ENCODE assay signal across 7 cellular contexts in the genomic region with DNA sequence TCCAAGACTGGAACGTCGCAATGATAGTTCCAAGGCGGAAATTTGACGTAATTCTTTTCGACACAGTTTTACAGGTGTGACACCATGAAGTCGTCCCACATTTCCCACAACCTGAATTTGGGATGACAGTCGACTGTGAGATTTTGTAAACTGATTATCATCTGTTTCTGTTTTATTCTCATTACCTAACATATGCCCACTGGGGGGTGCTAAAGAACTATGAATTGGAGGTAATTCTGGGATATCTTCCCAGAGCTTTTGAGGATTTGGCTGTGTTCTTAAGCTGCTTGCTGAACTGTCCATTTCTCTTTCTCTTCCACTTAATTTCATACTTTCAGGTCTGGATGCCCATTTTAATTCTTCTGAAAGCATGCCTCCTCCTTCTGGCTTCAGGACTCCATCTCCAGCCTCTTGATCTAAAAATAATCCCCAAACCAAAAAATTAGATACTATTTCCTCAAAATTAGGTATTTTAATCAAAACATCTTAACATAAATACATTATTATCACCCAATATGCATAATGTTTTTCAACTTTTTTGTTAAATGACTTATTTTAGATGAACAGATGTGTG. TPM values are rescaled to one million over a fixed set of nuclear protein-coding genes. Genes with fewer than 3 reads are reported as not detected.
DNase-seq lines count a peak whose midpoint lies in the region; ATAC-seq, FAIRE-seq and TF ChIP-seq lines count a peak whose summit lies in the region.
"Not testable (repeated sequence)": the region's sequence is repeated elsewhere in the genome, so short reads cannot be mapped to it uniquely, and the experiment has no call there.

No MANE protein-coding gene starts in this region.

- not testable (repeated sequence) for H3K27me3 ChIP-seq in Panc1 (ENCODE audit: control insufficient read depth, insufficient read depth, low read length); K562 (ENCODE audit: control insufficient read depth in 2 of 2, insufficient read depth in 2 of 2, low read length in 2 of 2)

- H3K9me3 Mint-ChIP-seq in CD14-positive monocyte: not testable (repeated sequence)

- ATAC-seq in Panc1: peak; percentile 75
- ATAC-seq in K562: peak; percentile 68
- peak; percentile 48 for ATAC-seq in omental fat pad (ENCODE audit: low FRiP score)

- in situ Hi-C loops in Panc1 (cut with HindIII; ENCODE audit: low pct_unique_long_range_greater_than_20kb, low sequenced_read_pairs); K562 (cut with MboI): not testable (repeated sequence)

- not testable (repeated sequence) for H3K9me3 ChIP-seq in HEK293 (ENCODE audit: control insufficient read depth, insufficient read depth, low read depth, low read length); Panc1 (ENCODE audit: control insufficient read depth, insufficient read depth, low read depth, low read length); K562 (replicated peaks; ENCODE audit: control insufficient read depth, insufficient read depth, low read depth, low read length); kidney (ENCODE audit: control insufficient read depth in 1 of 2, low read length in 2 of 2)

- not testable (repeated sequence) for H2AFZ ChIP-seq in K562 (ENCODE audit: low read depth, low read length)

- H3K4me1 ChIP-seq in HEK293 (ENCODE audit: control insufficient read depth, insufficient read depth, low read length); Panc1 (ENCODE audit: control insufficient read depth, insufficient read depth, low read length); K562 (replicated peaks in 1 of 2; ENCODE audit: control insufficient read depth in 2 of 2, insufficient read depth in 2 of 2, low read length in 2 of 2); kidney (ENCODE audit: control insufficient read depth in 1 of 2, insufficient read depth in 1 of 2, low read depth in 1 of 2, low read length in 2 of 2): not testable (repeated sequence)

- H3K9me1 ChIP-seq in K562 (ENCODE audit: control insufficient read depth, insufficient read depth, low read length): not testable (repeated sequence)

- CTCF ChIA-PET in HEK293 (lab: Yijun Ruan, JAX); Panc1 (lab: Charles Lee); K562 (lab: Yijun Ruan, JAX; ENCODE audit: low intra/inter-chr PET ratio): not testable (repeated sequence)

- DNase-seq in CD14-positive monocyte (ENCODE audit: low spot score); Panc1 (ENCODE audit: low read depth, low spot score); K562 (ENCODE audit: extremely low read depth in 1 of 4, low spot score in 3 of 4); kidney; omental fat pad (ENCODE audit: low spot score): not testable (repeated sequence)
- DNase-seq in fibroblast of peridontal ligament (ENCODE audit: extremely low read depth): peak; percentile 2

- TF ChIP-seq EP300 in K562 (IDR thresholded peaks at IDR 0.05; ENCODE audit: low read length): not testable (repeated sequence)

- not testable (repeated sequence) for H3K36me3 Mint-ChIP-seq in CD14-positive monocyte

- H3K27ac Mint-ChIP-seq in CD14-positive monocyte: not testable (repeated sequence)

- H3K4me3 ChIP-seq in HEK293 (ENCODE audit: low read depth, low read length); Panc1 (ENCODE audit: low read depth in 2 of 2, low read length in 2 of 2); K562; kidney (ENCODE audit: low read length in 2 of 2): not testable (repeated sequence)

- intact Hi-C loops in CD14-positive monocyte (cut with micrococcal nuclease); K562 (cut with micrococcal nuclease); kidney (cut with DNase I): not testable (repeated sequence)
- intact Hi-C loops in Panc1 (cut with micrococcal nuclease; ENCODE audit: unreplicated experiment): loop anchor here (5.0 kb wide), 1 partner anchor 425 kb away; no protein-coding TSS in a partner anchor

- TF ChIP-seq RAD21 in K562 (CRISPR knock-in tag; conservative IDR thresholded peaks at IDR 0.05 in 1 of 2, IDR thresholded peaks at IDR 0.05 in 1 of 2): peak in 1 of 2 experiments; percentile 18; a peak in 1 of 4 replicates

- peak; percentile 72 for FAIRE-seq in K562 (lab: Jason Lieb, UNC)
- peak; percentile 96 for FAIRE-seq in kidney (lab: Jason Lieb, UNC)

- not testable (repeated sequence) for H3K27ac ChIP-seq in HEK293 (ENCODE audit: extremely low read depth, low read depth, low read length); Panc1 (ENCODE audit: low read length); K562 (ENCODE audit: extremely low read depth, low read depth, low read length); kidney (ENCODE audit: low read depth in 2 of 2, low read length in 2 of 2)

- WGBS in K562 (ENCODE audit: insufficient coverage, low coverage, missing lambda C conversion rate): 0% methylated on average over 1 of the region's 7 CpGs

- not testable (repeated sequence) for H3K4me1 Mint-ChIP-seq in CD14-positive monocyte

- not testable (repeated sequence) for TF ChIP-seq POLR2A in K562 (conservative IDR thresholded peaks at IDR 0.05)

- not testable (repeated sequence) for H3K36me3 ChIP-seq in HEK293 (ENCODE audit: control insufficient read depth in 2 of 2, insufficient read depth in 1 of 2, low read length in 2 of 2); Panc1 (ENCODE audit: control insufficient read depth, insufficient read depth, low read length); K562 (ENCODE audit: control insufficient read depth, insufficient read depth, low read length); kidney (ENCODE audit: control insufficient read depth in 1 of 2, insufficient read depth in 2 of 2, low read length in 2 of 2)

- H3K4me2 ChIP-seq in K562 (ENCODE audit: insufficient read depth, low read length): not testable (repeated sequence)

- H3K27me3 Mint-ChIP-seq in CD14-positive monocyte (ENCODE audit: low read depth in 3 of 3): not testable (repeated sequence)

- H3K4me3 Mint-ChIP-seq in CD14-positive monocyte: not testable (repeated sequence)

- not testable (repeated sequence) for H4K20me1 ChIP-seq in K562 (replicated peaks; ENCODE audit: control insufficient read depth, insufficient read depth, low read length)

- POLR2A ChIA-PET in HEK293 (lab: Yijun Ruan, JAX); Panc1 (lab: Charles Lee); K562 (lab: Yijun Ruan, JAX): not testable (repeated sequence)

- not testable (repeated sequence) for H3K79me2 ChIP-seq in K562 (ENCODE audit: control insufficient read depth, insufficient read depth, low read length)

- TF ChIP-seq CTCF in CD14-positive monocyte (IDR thresholded peaks at IDR 0.05): peak; percentile 24
- TF ChIP-seq CTCF in HEK293 (tag by site-specific recombination; IDR thresholded peaks at IDR 0.05); K562 (IDR thresholded peaks at IDR 0.05 in 2 of 3, conservative IDR thresholded peaks at IDR 0.05 in 1 of 3; ENCODE audit: insufficient read depth in 2 of 3, low read depth in 1 of 3, low read length in 3 of 3); kidney (IDR thresholded peaks at IDR 0.05; ENCODE audit: borderline replicate concordance, extremely low read depth, insufficient read depth); omental fat pad (IDR thresholded peaks at IDR 0.05): not testable (repeated sequence)
- peak; percentile 21; the same call in 1 of the 2 replicates for TF ChIP-seq CTCF in Panc1 (IDR thresholded peaks at IDR 0.05)

- H3K9ac ChIP-seq in K562 (ENCODE audit: insufficient read depth in 1 of 2, low read depth in 2 of 2, low read length in 2 of 2); kidney (ENCODE audit: low read length in 2 of 2): not testable (repeated sequence)

- not testable (repeated sequence) for BruUV-seq in Panc1 (replicated peaks; lab: Mats Ljungman, UMichigan); K562 (replicated peaks; lab: Mats Ljungman, UMichigan)

TF ChIP-seq in HEK293, 187 proteins besides CTCF, POLR2A, EP300 and RAD21 (continues in another document):
- TF ChIP-seq ZNF664 (tag by site-specific recombination; IDR thresholded peaks at IDR 0.05): 0 out of 2 replicates have a peak, but pooled peaks have one; percentile 17

RNA-seq across cellular contexts. Expression of gene GKAP1, which starts 19.6 kb away (rescaled TPM):
- 1 to 10 TPM in 1 of 2 donors, under 1 TPM in 1; 0.71 to 1.4 TPM for polyA plus RNA-seq in CD14-positive monocyte
- 5.2 TPM for total RNA-seq in Panc1 (2021; ENCODE audit: unreplicated experiment)
- polyA plus RNA-seq in Panc1 (2012; ENCODE audit: insufficient read length): 3.7 TPM
- 1.9 and 5.4 TPM in 2 replicates for total RNA-seq in K562 (2011; cell fraction: chromatin; rRNA removed; ENCODE audit: low replicate concordance)
- 1.7 and 2.0 TPM in 2 replicates for total RNA-seq in K562 (2011; cell fraction: nucleolus; rRNA removed)
- 1.2 and 2.9 TPM in 2 replicates for total RNA-seq in K562 (2011; cell fraction: nucleoplasm; rRNA removed)
- 2.5 TPM in 2 replicates for total RNA-seq in K562 (2014; rRNA removed)
- total RNA-seq in K562 (2014; rRNA removed; fragmentation: Illumina TruSeq; extraction: Trizol): 2.2 and 2.4 TPM in 2 replicates
- 2.9 and 3.0 TPM in 2 replicates for total RNA-seq in K562 (2015; rRNA removed; fragmentation: Illumina TruSeq; extraction: Trizol)
- 2.2 and 2.7 TPM in 2 replicates for total RNA-seq in K562 (2021)
- polyA plus RNA-seq in K562 (2011; rRNA removed): 3.0 and 3.8 TPM in 2 replicates
- polyA plus RNA-seq in K562 (2011; cell fraction: cytosol; rRNA removed): 0.30 and 0.74 TPM in 2 replicates
- polyA plus RNA-seq in K562 (2011; cell fraction: nucleus; rRNA removed): 0.73 and 1.00 TPM in 2 replicates
- 3.1 and 4.6 TPM in 2 replicates for polyA plus RNA-seq in K562 (2012)
- 3.2 and 3.4 TPM in 2 replicates for polyA plus RNA-seq in K562 (2014; fragmentation: Illumina TruSeq; extraction: Trizol)
- polyA plus RNA-seq in K562 (2014; fragmentation: Nextera tagmentation; extraction: Ambion mirVana): 1 to 10 TPM; 1.0 to 1.2 TPM
- polyA plus RNA-seq in K562 (2014; rRNA removed): 2.1 and 2.9 TPM in 2 replicates
- polyA minus RNA-seq in K562 (2011; rRNA and poly(A)+ RNA removed): 0.98 and 1.4 TPM in 2 replicates
- 1.0 TPM in 1 of 2 replicates, not detected in the other for polyA minus RNA-seq in K562 (2011; cell fraction: cytosol; rRNA and poly(A)+ RNA removed)
- 0.94 and 2.3 TPM in 2 replicates for polyA minus RNA-seq in K562 (2011; cell fraction: nucleus; rRNA and poly(A)+ RNA removed)
- total RNA-seq in kidney: 7.1 TPM
- polyA plus RNA-seq in kidney (ENCODE audit: insufficient read depth, low read depth, low replicate concordance): 8.6 TPM
- total RNA-seq in omental fat pad: 10 to 100 TPM in 2 of 4 donors, 1 to 10 TPM in 2; 5.0 to 18.9 (median 10.2) TPM
